ENCODE assay signal across 31 cellular contexts in genomic region chr12:89593873-89594272, GRCh38.
"Had no signal": no experiment of that assay in that cellular context is flagged by ENCODE, and none has a peak within 500 bp of the region (broad histone marks: within the 10 kb centered on the region; RNA-seq: fewer than 3 reads in every experiment).

No MANE protein-coding gene starts in this region.

- H3K27me3 ChIP-seq: brain microvascular endothelial cell, esophagus muscularis mucosa, foreskin keratinocyte, gastrocnemius medialis had no signal

- DNase-seq: activated B cell treated with CpG ODN at 0.5 μM for 24 hours; activated CD4-positive, alpha-beta T cell treated with anti-CD3 and anti-CD28 coated beads for 48 hours; activated CD4-positive, alpha-beta T cell treated with anti-CD3 and anti-CD28 coated beads, Interleukin-2, amount 50 U/mL, for 1 hour; activated CD4-positive, alpha-beta T cell treated with anti-CD3 and anti-CD28 coated beads, Interleukin-2, amount 50 U/mL, for 48 hours; activated CD8-positive, alpha-beta memory T cell treated with anti-CD3 and anti-CD28 coated beads for 24 hours; activated CD8-positive, alpha-beta T cell treated with anti-CD3 and anti-CD28 coated beads for 36 hours; activated effector memory CD4-positive, alpha-beta T cell treated with Interleukin-2 at 50 U/mL for 16 hours; activated gamma-delta T cell treated with Interleukin-2 at 50 U/mL for 16 hours; activated naive CD4-positive, alpha-beta T cell treated with anti-CD3 and anti-CD28 coated beads, Interleukin-2, amount 50 U/mL, for 16 hours; activated naive CD4-positive, alpha-beta T cell treated with Interleukin-2 at 50 U/mL for 16 hours; activated T-cell treated with anti-CD3 and anti-CD28 coated beads, Interleukin-2, amount 50 U/mL, for 4 hours; amniotic stem cell; anterior cingulate cortex; brain microvascular endothelial cell; caudate nucleus; cortex of kidney; dermis blood vessel endothelial cell; effector CD4-positive, alpha-beta T cell; foreskin keratinocyte; gastrocnemius medialis; glutamatergic neuron; T-helper 1 cell; T-helper 17 cell; T1000; WERI-Rb-1 had no signal

- H3K27ac ChIP-seq: brain microvascular endothelial cell, epithelial cell of prostate, esophagus muscularis mucosa, foreskin keratinocyte, gastrocnemius medialis, WERI-Rb-1 had no signal

- H3K4me3 Mint-ChIP-seq: activated B cell treated with CpG ODN at 0.5 μM for 24 hours; activated CD8-positive, alpha-beta T cell treated with anti-CD3 and anti-CD28 coated beads for 36 hours; activated naive CD8-positive, alpha-beta T cell; activated T-cell treated with anti-CD3 and anti-CD28 coated beads, Interleukin-2, amount 50 U/mL, for 4 hours; activated T-helper 17 cell treated with anti-CD3 and anti-CD28 coated beads, Interleukin-2, amount 50 U/mL, for 72 hours; T-helper 17 cell; T-helper 2 cell treated with Interferon-gamma antibody and Interleukin-4, amounts not matched to agents 5 μg/mL and 100 μg/mL, for 36 hours had no signal

- ATAC-seq: activated CD4-positive, CD25-positive, alpha-beta regulatory T cell treated with anti-CD3 and anti-CD28 coated beads, Interleukin-2, amount 50 U/mL, for 24 hours; activated CD8-positive, alpha-beta T cell treated with anti-CD3 and anti-CD28 coated beads for 36 hours; activated T-cell treated with anti-CD3 and anti-CD28 coated beads, Interleukin-2, amount 50 U/mL, for 4 hours; activated T-helper 17 cell treated with anti-CD3 and anti-CD28 coated beads, Interleukin-2, amount 50 U/mL, for 72 hours; foreskin keratinocyte; gastrocnemius medialis; T-helper 17 cell had no signal

- H3K36me3 ChIP-seq: brain microvascular endothelial cell had no signal

- H3K27me3 Mint-ChIP-seq: activated B cell treated with CpG ODN at 0.5 μM for 24 hours; activated CD8-positive, alpha-beta T cell treated with anti-CD3 and anti-CD28 coated beads for 36 hours; activated naive CD8-positive, alpha-beta T cell; activated T-helper 17 cell treated with anti-CD3 and anti-CD28 coated beads, Interleukin-2, amount 50 U/mL, for 72 hours; T-helper 17 cell had no signal

- H3K9me3 Mint-ChIP-seq: activated B cell treated with CpG ODN at 0.5 μM for 24 hours; activated CD8-positive, alpha-beta T cell treated with anti-CD3 and anti-CD28 coated beads for 36 hours; activated T-cell treated with anti-CD3 and anti-CD28 coated beads, Interleukin-2, amount 50 U/mL, for 4 hours; activated T-helper 17 cell treated with anti-CD3 and anti-CD28 coated beads, Interleukin-2, amount 50 U/mL, for 72 hours; T-helper 2 cell treated with Interferon-gamma antibody and Interleukin-4, amounts not matched to agents 5 μg/mL and 100 μg/mL, for 36 hours had no signal

- H3K4me3 ChIP-seq: esophagus muscularis mucosa, gastrocnemius medialis had no signal

- H3K4me1 ChIP-seq: esophagus muscularis mucosa, foreskin keratinocyte, gastrocnemius medialis had no signal

- H3K9me3 ChIP-seq: esophagus muscularis mucosa, gastrocnemius medialis had no signal

- H3K27ac Mint-ChIP-seq: activated CD8-positive, alpha-beta T cell treated with anti-CD3 and anti-CD28 coated beads for 36 hours; activated naive CD8-positive, alpha-beta T cell; activated T-helper 17 cell treated with anti-CD3 and anti-CD28 coated beads, Interleukin-2, amount 50 U/mL, for 72 hours; T-helper 17 cell; T-helper 2 cell treated with Interferon-gamma antibody and Interleukin-4, amounts not matched to agents 5 μg/mL and 100 μg/mL, for 36 hours had no signal
